In genomic region chr17:61481421-61481820, GRCh38 we compare ENCODE assay signal across 17 cellular contexts. TPM values are rescaled to one million over a fixed set of nuclear protein-coding genes. Genes with fewer than 3 reads are reported as not detected.
DNase-seq lines count a peak whose midpoint lies in the region; ATAC-seq, FAIRE-seq and TF ChIP-seq lines count a peak whose summit lies in the region.
"Had no signal": no experiment of that assay in that cellular context is flagged by ENCODE, and none has a peak within 500 bp of the region (broad histone marks: within the 10 kb centered on the region; RNA-seq: fewer than 3 reads in every experiment).

No MANE protein-coding gene starts in this region.

- H2BK5ac ChIP-seq in H1 (ENCODE audit: low read depth, low read length): no peak overlapping the region

- H3K4me1 Mint-ChIP-seq in mesothelial cell of epicardium: peaks cover 43% of the 10 kb centered on the region

- TF ChIP-seq CTCF in GM12874 (IDR thresholded peaks at IDR 0.05; ENCODE audit: insufficient read depth, low read depth, low read length): 0 out of 2 replicates have a peak, but pooled peaks have one; percentile 12
- 0 out of 2 replicates have a peak, but pooled peaks have one; percentile 16 for TF ChIP-seq CTCF in Loucy (conservative IDR thresholded peaks at IDR 0.05; ENCODE audit: low read length)
- peak in 2 of 3 experiments; percentile 30 to 36; a peak in 2 of 4 replicates for TF ChIP-seq CTCF in H1 (IDR thresholded peaks at IDR 0.05; ENCODE audit: control extremely low read depth in 1 of 3, insufficient read depth in 1 of 3, low read depth in 1 of 3, low read length in 3 of 3)
- TF ChIP-seq CTCF in mesothelial cell of epicardium (IDR thresholded peaks at IDR 0.05; ENCODE audit: unreplicated experiment): no peak
- no peak for TF ChIP-seq CTCF in lower leg skin (IDR thresholded peaks at IDR 0.05)

- H3K18ac ChIP-seq in H1 (ENCODE audit: extremely low read depth, low read length): no peak overlapping the region

- WGBS in H1 (ENCODE audit: extremely low coverage in 1 of 2, insufficient coverage in 1 of 2, insufficient read length in 1 of 2, insufficient replicate concordance in 2 of 2, low coverage in 1 of 2, low lambda C conversion rate in 2 of 2, missing lambda C conversion rate in 1 of 2), 2 experiments: 88% methylated on average over 5 of the region's 5 CpGs; no CpG with 5 or more reads in 1 of the 2 experiments
- WGBS in lower leg skin, 2 donors: 91 to 95% methylated on average over 5 of the region's 5 CpGs

- no peak overlapping the region for H3K4me3 Mint-ChIP-seq in mesothelial cell of epicardium

- H2BK20ac ChIP-seq in H1 (ENCODE audit: low read length): no peak overlapping the region

- no peaks in the 10 kb centered on the region for H3K79me1 ChIP-seq in H1 (ENCODE audit: low read depth, low read length)

- no peak overlapping the region for H2BK15ac ChIP-seq in H1 (ENCODE audit: low read length)

- H3K27ac ChIP-seq in H1 (ENCODE audit: low read depth, low read length): no peak overlapping the region

- H3F3A ChIP-seq in Loucy (ENCODE audit: low read depth): no peaks in the 10 kb centered on the region

- H3K9ac ChIP-seq in Loucy (ENCODE audit: low read depth, low read length, poor library complexity, severe bottlenecking) (no peak overlapping the region), H1 (replicated peaks in 1 of 4; ENCODE audit: extremely low read depth in 1 of 4, low read depth in 3 of 4, low read length in 3 of 4) (no peak overlapping the region)

- no peak overlapping the region for H2AK5ac ChIP-seq in H1 (ENCODE audit: low read depth, low read length)

- H3K4me1 ChIP-seq in Loucy (ENCODE audit: insufficient read depth, low read length, poor library complexity, severe bottlenecking): peaks cover 4% of the 10 kb centered on the region
- peaks cover 1 to 5% (median 3%) of the 10 kb centered on the region in 4 experiments; a peak in 4 of 7 replicates for H3K4me1 ChIP-seq in H1 (replicated peaks in 1 of 4; ENCODE audit: control insufficient read depth in 3 of 4, insufficient read depth in 4 of 4, low read length in 3 of 4)

- TF ChIP-seq EP300 in H1 (IDR thresholded peaks at IDR 0.05; ENCODE audit: borderline replicate concordance in 1 of 2, low read depth in 2 of 2, low read length in 2 of 2): no peak

- H3K4me3 ChIP-seq in Loucy (ENCODE audit: low read length, poor library complexity, severe bottlenecking) (no peak overlapping the region), H1 (ENCODE audit: extremely low read depth in 1 of 4, insufficient read depth in 2 of 4, low read depth in 3 of 4, low read length in 4 of 4) (no peak overlapping the region), lower leg skin (ENCODE audit: low read depth, poor library complexity, severe bottlenecking) (no peak overlapping the region)

- POLR2A ChIA-PET in H1 (lab: Charles Lee; ENCODE audit: partially characterized antibody): no interaction called here

- no peaks in the 10 kb centered on the region for H3K9me3 Mint-ChIP-seq in mesothelial cell of epicardium

- no peak for ATAC-seq in HG03097 (IDR thresholded peaks at IDR 0.05; ENCODE audit: low FRiP score, unreplicated experiment)
- ATAC-seq: SK-N-SH treated with all-trans-retinoic acid at 6 μM for 48 hours had no signal

- no peak overlapping the region for H3K56ac ChIP-seq in H1 (replicated peaks; ENCODE audit: insufficient read length, low read depth, low read length)

- H4K5ac ChIP-seq in H1 (ENCODE audit: insufficient read length, low read depth, low read length): no peak overlapping the region

- intact Hi-C loops in lower leg skin (cut with DNase I; ENCODE audit: low total_unique reads): no loop called here

- no peaks in the 10 kb centered on the region for H3K79me2 ChIP-seq in Loucy (ENCODE audit: insufficient read depth, low read length)
- no peaks in the 10 kb centered on the region for H3K79me2 ChIP-seq in H1 (ENCODE audit: control insufficient read depth in 1 of 2, insufficient read depth in 2 of 2, low read length in 2 of 2)

- H4K91ac ChIP-seq in H1 (replicated peaks; ENCODE audit: insufficient read length, low read length): no peak overlapping the region

- FAIRE-seq in H1 (lab: Jason Lieb, UNC): no peak

- no peak overlapping the region for H2AFZ ChIP-seq in Loucy (ENCODE audit: low read length)
- no peak overlapping the region for H2AFZ ChIP-seq in H1 (ENCODE audit: low read length)

- H3K9me2 ChIP-seq in Loucy (replicated peaks; ENCODE audit: low read depth, low read length): no peaks in the 10 kb centered on the region

- no peak overlapping the region for H3K4ac ChIP-seq in H1 (replicated peaks; ENCODE audit: insufficient read length, low read depth, low read length)

- no peaks in the 10 kb centered on the region for H4K20me1 ChIP-seq in Loucy (ENCODE audit: insufficient read depth, low read length, poor library complexity, severe bottlenecking)
- no peaks in the 10 kb centered on the region for H4K20me1 ChIP-seq in H1 (replicated peaks in 1 of 2; ENCODE audit: control insufficient read depth in 1 of 2, insufficient read depth in 2 of 2, low read length in 2 of 2)

- CTCF ChIA-PET in H1 (lab: Charles Lee; ENCODE audit: partially characterized antibody): interaction anchor here (0.5 to 12.2 kb wide), 12 partner anchors 13 to 594 kb away, joined by 3 to 171 read pairs (median 3); no protein-coding TSS in a partner anchor

- H3K27me3 Mint-ChIP-seq in mesothelial cell of epicardium (ENCODE audit: low read depth): peaks cover 16% of the 10 kb centered on the region

- H2BK12ac ChIP-seq in H1 (ENCODE audit: low read depth, low read length): no peak overlapping the region

- H3K14ac ChIP-seq in H1 (ENCODE audit: insufficient read length): no peak overlapping the region

- H3K36me3 ChIP-seq in Loucy (ENCODE audit: insufficient read depth, low read length): no peaks in the 10 kb centered on the region
- H3K36me3 ChIP-seq in H1 (ENCODE audit: control insufficient read depth in 2 of 4, insufficient read depth in 4 of 4, low read length in 3 of 4): no peaks in the 10 kb centered on the region

- no peak overlapping the region for H3K23ac ChIP-seq in H1 (ENCODE audit: insufficient read length)

- no peaks in the 10 kb centered on the region for H3K27me3 ChIP-seq in Loucy (ENCODE audit: insufficient read depth, low read length, poor library complexity, severe bottlenecking)
- H3K27me3 ChIP-seq in H1 (replicated peaks in 1 of 4; ENCODE audit: control insufficient read depth in 3 of 4, extremely low read depth in 1 of 4, insufficient read depth in 3 of 4, low read length in 3 of 4): no peaks in the 10 kb centered on the region

- no peaks in the 10 kb centered on the region for H3K23me2 ChIP-seq in H1 (ENCODE audit: low read depth, low read length)

- DNase-seq in H1 (ENCODE audit: low read depth in 1 of 2, low spot score in 2 of 2) (peak in 1 of 2 experiments; percentile 44), mesothelial cell of epicardium (ENCODE audit: low spot score in 2 of 2, unreplicated experiment in 2 of 2) (no peak), lower leg skin (ENCODE audit: low spot score in 2 of 2) (no peak), NCI-H526 (lab: John Stamatoyannopoulos, UW) (no peak)
- DNase-seq: AML-193, COR-L47, DMS153, EL, NCI-H1417, NCI-H187 treated with DMSO at 0.1 percent for 48 hours, NCI-H345, NCI-H526 treated with DMSO at 0.1 percent for 48 hours, SHP77 treated with DMSO at 0.1 percent for 48 hours had no signal

- H3K9me3 ChIP-seq in Loucy (ENCODE audit: insufficient read depth, low read depth, low read length) (no peaks in the 10 kb centered on the region), H1 (ENCODE audit: insufficient read depth in 2 of 2, low read depth in 1 of 2, low read length in 1 of 2) (no peaks in the 10 kb centered on the region)

- no peak overlapping the region for H3K4me2 ChIP-seq in Loucy (ENCODE audit: low read depth, low read length, poor library complexity, severe bottlenecking)
- H3K4me2 ChIP-seq in H1 (ENCODE audit: insufficient read depth in 1 of 2, low read depth in 2 of 2, low read length in 2 of 2): no peak overlapping the region

- peak overlapping the region; percentile 14 for H3K27ac Mint-ChIP-seq in mesothelial cell of epicardium

- no peak; a peak in 1 of 4 replicates for TF ChIP-seq RAD21 in H1 (IDR thresholded peaks at IDR 0.05 in 1 of 2, conservative IDR thresholded peaks at IDR 0.05 in 1 of 2; ENCODE audit: low read depth in 2 of 2, low read length in 2 of 2)

- no peak for TF ChIP-seq POLR2A in H1 (IDR thresholded peaks at IDR 0.05; ENCODE audit: control extremely low read depth in 1 of 2, low read depth in 2 of 2, low read length in 2 of 2)
- no peak for TF ChIP-seq POLR2A in lower leg skin (IDR thresholded peaks at IDR 0.05)

- H4K8ac ChIP-seq in H1 (ENCODE audit: extremely low read depth, insufficient read depth, low read length): no peak overlapping the region

- no peak overlapping the region for H2BK120ac ChIP-seq in H1 (replicated peaks; ENCODE audit: low read depth, low read length)

- H3K36me3 Mint-ChIP-seq in mesothelial cell of epicardium: peaks cover 8% of the 10 kb centered on the region

TF ChIP-seq in H1, 55 proteins besides CTCF, POLR2A, EP300 and RAD21 (continues in another document):
- TF ChIP-seq ATF3 (IDR thresholded peaks at IDR 0.05; ENCODE audit: insufficient read depth, low read depth, low read length) (no peak), RNF2 (IDR thresholded peaks at IDR 0.05; ENCODE audit: borderline replicate concordance, low read depth, low read length, missing control alignments, poor library complexity, severe bottlenecking) (no peak), HDAC2 (IDR thresholded peaks at IDR 0.05; ENCODE audit: borderline replicate concordance in 1 of 2, low read depth in 2 of 2, low read length in 2 of 2) (no peak), TAF7 (optimal IDR thresholded peaks at IDR 0.05; ENCODE audit: borderline replicate concordance, low read depth, low read length) (no peak)

RNA-seq across cellular contexts. Expression of gene TBX4, which starts 29.2 kb away (rescaled TPM):
- total RNA-seq in H1 (2021; fragmentation: NEBNext Ultra II Directional; extraction: Animal tissue kit (Norgen Biotek cat#: 25700)): not detected in 2 replicates
- 0.02 TPM in 1 of 2 replicates, not detected in the other for polyA plus RNA-seq in H1 (2011; rRNA removed)
- polyA plus RNA-seq in H1 (2011; cell fraction: cytosol; rRNA removed): not detected
- polyA plus RNA-seq in H1 (2011; cell fraction: nucleus; rRNA removed): not detected
- polyA plus RNA-seq in H1 (2012, experiment 1 of 2): 0.15 to 0.34 TPM in 2 of 4 replicates, not detected in the others
- polyA plus RNA-seq in H1 (2012, experiment 2 of 2): 0.04 TPM
- not detected for polyA plus RNA-seq in H1 (2013, experiment 1 of 2)
- 0.02 TPM for polyA plus RNA-seq in H1 (2013, experiment 2 of 2)
- polyA minus RNA-seq in H1 (2011; rRNA and poly(A)+ RNA removed): not detected in 2 replicates
- not detected for polyA minus RNA-seq in H1 (2011; cell fraction: cytosol; rRNA and poly(A)+ RNA removed)
- not detected for polyA minus RNA-seq in H1 (2011; cell fraction: nucleus; rRNA and poly(A)+ RNA removed)
- 51.9 to 56.6 TPM (median 54.2 TPM) in 3 replicates for total RNA-seq in mesothelial cell of epicardium
- under 1 TPM in 1 of 4 donors, not detected in 3; 0.53 TPM for total RNA-seq in lower leg skin

Comparison
In these comparisons a context has a peak if more than half of its experiments do, and no peak if none do; other contexts are left out.
1. CTCF ChIP-seq: peak in GM12874 (single experiment), Loucy (single experiment) and H1 (2 of 3); none in mesothelial cell of epicardium (single experiment) and lower leg skin (0 of 3).
2. RNA of gene TBX4, which starts 29.2 kb away (total RNA-seq): 51.9 to 56.6 TPM in mesothelial cell of epicardium; 0.53 TPM in lower leg skin and not detected in H1; every median in the first group is over 10 times any median in the second.